ENCODE assay signal across 8 cellular contexts in genomic region chr3:58173670-58174472, GRCh38. TPM values are rescaled to one million over a fixed set of nuclear protein-coding genes. Genes with fewer than 3 reads are reported as not detected.
DNase-seq lines count a peak whose midpoint lies in the region; ATAC-seq lines count a peak whose summit lies in the region.

No MANE protein-coding gene starts in this region.

- peaks cover 19% of the 10 kb centered on the region for H3K4me1 Mint-ChIP-seq in stimulated activated memory B cell treated with anti-CD40 and anti-IgM and Interleukin-4, amounts not matched to agents 10 μg/mL and 1 μg/mL and 100 μg/mL, for 72 hours

- ATAC-seq in left ventricle myocardium superior = peak; percentile 53
- no peak for ATAC-seq in stimulated activated memory B cell treated with anti-CD40 and anti-IgM and Interleukin-4, amounts not matched to agents 10 μg/mL and 1 μg/mL and 100 μg/mL, for 72 hours

- H3K27me3 Mint-ChIP-seq in stimulated activated memory B cell treated with anti-CD40 and anti-IgM and Interleukin-4, amounts not matched to agents 10 μg/mL and 1 μg/mL and 100 μg/mL, for 72 hours = no peaks in the 10 kb centered on the region

- H3K27ac Mint-ChIP-seq in stimulated activated memory B cell treated with anti-CD40 and anti-IgM and Interleukin-4, amounts not matched to agents 10 μg/mL and 1 μg/mL and 100 μg/mL, for 72 hours = no peak overlapping the region

- DNase-seq in NCI-H345 (lab: John Stamatoyannopoulos, UW) (peak; percentile 46), NCI-H345 treated with DMSO at 0.1 percent for 48 hours (lab: John Stamatoyannopoulos, UW; ENCODE audit: unreplicated experiment) (no peak), NCI-H1105 (lab: John Stamatoyannopoulos, UW) (peak; percentile 47), left ventricle myocardium superior (peak; percentile 78), NCI-H1930 (lab: John Stamatoyannopoulos, UW) (no peak)
- peak; percentile 40 to 56 for DNase-seq in activated CD4-positive, alpha-beta T cell treated with anti-CD3 and anti-CD28 coated beads, Interleukin-2, amount 50 U/mL, for 48 hours
- DNase-seq in stimulated activated CD4-positive, alpha-beta T cell treated with anti-CD3 and anti-CD28 coated beads, Interleukin-4, amount 100 ng/mL, for 1 hour = peak; percentile 37

- no peaks in the 10 kb centered on the region for H3K36me3 Mint-ChIP-seq in stimulated activated memory B cell treated with anti-CD40 and anti-IgM and Interleukin-4, amounts not matched to agents 10 μg/mL and 1 μg/mL and 100 μg/mL, for 72 hours

- intact Hi-C loops in left ventricle myocardium superior (cut with micrococcal nuclease) = no loop called here

- H3K4me3 Mint-ChIP-seq in stimulated activated memory B cell treated with anti-CD40 and anti-IgM and Interleukin-4, amounts not matched to agents 10 μg/mL and 1 μg/mL and 100 μg/mL, for 72 hours = no peak overlapping the region

- H3K9me3 Mint-ChIP-seq in stimulated activated memory B cell treated with anti-CD40 and anti-IgM and Interleukin-4, amounts not matched to agents 10 μg/mL and 1 μg/mL and 100 μg/mL, for 72 hours = no peaks in the 10 kb centered on the region

RNA-seq across cellular contexts. Expression of gene DNASE1L3, which starts 36.9 kb away (rescaled TPM):
- total RNA-seq in left ventricle myocardium superior = 1.9 TPM

Comparison
In these comparisons a context has a peak if more than half of its experiments do, and no peak if none do; other contexts are left out.
1. DNase-seq: peak in NCI-H345 (single experiment), NCI-H1105 (single experiment), activated CD4-positive, alpha-beta T cell treated with anti-CD3 and anti-CD28 coated beads, Interleukin-2, amount 50 U/mL, for 48 hours (2 of 2), left ventricle myocardium superior (single experiment) and stimulated activated CD4-positive, alpha-beta T cell treated with anti-CD3 and anti-CD28 coated beads, Interleukin-4, amount 100 ng/mL, for 1 hour (single experiment); none in NCI-H345 treated with DMSO at 0.1 percent for 48 hours (single experiment) and NCI-H1930 (0 of 2).